1 cellular context compared by ENCODE assay signal in genomic region chr14:23056257-23056955, GRCh38.
TF ChIP-seq lines count a peak whose summit lies in the region.

No MANE protein-coding gene starts in this region.

TF ChIP-seq in HepG2, 621 proteins besides CTCF, POLR2A, EP300 and RAD21 (continued from another document and continues in another):
- TF ChIP-seq, protein P1, sequence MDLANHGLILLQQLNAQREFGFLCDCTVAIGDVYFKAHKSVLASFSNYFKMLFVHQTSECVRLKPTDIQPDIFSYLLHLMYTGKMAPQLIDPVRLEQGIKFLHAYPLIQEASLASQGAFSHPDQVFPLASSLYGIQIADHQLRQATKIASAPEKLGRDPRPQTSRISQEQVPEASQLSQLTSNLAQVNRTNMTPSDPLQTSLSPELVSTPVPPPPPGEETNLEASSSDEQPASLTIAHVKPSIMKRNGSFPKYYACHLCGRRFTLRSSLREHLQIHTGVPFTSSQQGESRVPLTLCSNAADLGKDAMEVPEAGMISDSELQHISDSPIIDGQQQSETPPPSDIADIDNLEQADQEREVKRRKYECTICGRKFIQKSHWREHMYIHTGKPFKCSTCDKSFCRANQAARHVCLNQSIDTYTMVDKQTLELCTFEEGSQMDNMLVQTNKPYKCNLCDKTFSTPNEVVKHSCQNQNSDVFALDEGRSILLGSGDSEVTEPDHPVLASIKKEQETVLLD (CRISPR knock-in tag; IDR thresholded peaks at IDR 0.05; ENCODE audit: low read depth) = no peak
- no peak for TF ChIP-seq POLR2AphosphoS5 (IDR thresholded peaks at IDR 0.05; ENCODE audit: low read depth, low read length)
- TF ChIP-seq, protein P2, sequence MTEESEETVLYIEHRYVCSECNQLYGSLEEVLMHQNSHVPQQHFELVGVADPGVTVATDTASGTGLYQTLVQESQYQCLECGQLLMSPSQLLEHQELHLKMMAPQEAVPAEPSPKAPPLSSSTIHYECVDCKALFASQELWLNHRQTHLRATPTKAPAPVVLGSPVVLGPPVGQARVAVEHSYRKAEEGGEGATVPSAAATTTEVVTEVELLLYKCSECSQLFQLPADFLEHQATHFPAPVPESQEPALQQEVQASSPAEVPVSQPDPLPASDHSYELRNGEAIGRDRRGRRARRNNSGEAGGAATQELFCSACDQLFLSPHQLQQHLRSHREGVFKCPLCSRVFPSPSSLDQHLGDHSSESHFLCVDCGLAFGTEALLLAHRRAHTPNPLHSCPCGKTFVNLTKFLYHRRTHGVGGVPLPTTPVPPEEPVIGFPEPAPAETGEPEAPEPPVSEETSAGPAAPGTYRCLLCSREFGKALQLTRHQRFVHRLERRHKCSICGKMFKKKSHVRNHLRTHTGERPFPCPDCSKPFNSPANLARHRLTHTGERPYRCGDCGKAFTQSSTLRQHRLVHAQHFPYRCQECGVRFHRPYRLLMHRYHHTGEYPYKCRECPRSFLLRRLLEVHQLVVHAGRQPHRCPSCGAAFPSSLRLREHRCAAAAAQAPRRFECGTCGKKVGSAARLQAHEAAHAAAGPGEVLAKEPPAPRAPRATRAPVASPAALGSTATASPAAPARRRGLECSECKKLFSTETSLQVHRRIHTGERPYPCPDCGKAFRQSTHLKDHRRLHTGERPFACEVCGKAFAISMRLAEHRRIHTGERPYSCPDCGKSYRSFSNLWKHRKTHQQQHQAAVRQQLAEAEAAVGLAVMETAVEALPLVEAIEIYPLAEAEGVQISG (CRISPR knock-in tag; IDR thresholded peaks at IDR 0.05) = peak; percentile 66; the same call in 1 of the 2 replicates
- no peak for TF ChIP-seq ZNF530 (CRISPR knock-in tag; IDR thresholded peaks at IDR 0.05; ENCODE audit: low read depth)
- no peak for TF ChIP-seq CHD2 (IDR thresholded peaks at IDR 0.05; ENCODE audit: low read depth, low read length)
- no peak for TF ChIP-seq DR1 (CRISPR knock-in tag; IDR thresholded peaks at IDR 0.05)
- peak; percentile 54; the same call in 1 of the 2 replicates for TF ChIP-seq ZKSCAN8 (CRISPR knock-in tag; IDR thresholded peaks at IDR 0.05; ENCODE audit: borderline replicate concordance)
- TF ChIP-seq BATF2 (CRISPR knock-in tag; IDR thresholded peaks at IDR 0.05) = no peak
- no peak for TF ChIP-seq HMGA1 (CRISPR knock-in tag; conservative IDR thresholded peaks at IDR 0.05)
- TF ChIP-seq, protein P3, sequence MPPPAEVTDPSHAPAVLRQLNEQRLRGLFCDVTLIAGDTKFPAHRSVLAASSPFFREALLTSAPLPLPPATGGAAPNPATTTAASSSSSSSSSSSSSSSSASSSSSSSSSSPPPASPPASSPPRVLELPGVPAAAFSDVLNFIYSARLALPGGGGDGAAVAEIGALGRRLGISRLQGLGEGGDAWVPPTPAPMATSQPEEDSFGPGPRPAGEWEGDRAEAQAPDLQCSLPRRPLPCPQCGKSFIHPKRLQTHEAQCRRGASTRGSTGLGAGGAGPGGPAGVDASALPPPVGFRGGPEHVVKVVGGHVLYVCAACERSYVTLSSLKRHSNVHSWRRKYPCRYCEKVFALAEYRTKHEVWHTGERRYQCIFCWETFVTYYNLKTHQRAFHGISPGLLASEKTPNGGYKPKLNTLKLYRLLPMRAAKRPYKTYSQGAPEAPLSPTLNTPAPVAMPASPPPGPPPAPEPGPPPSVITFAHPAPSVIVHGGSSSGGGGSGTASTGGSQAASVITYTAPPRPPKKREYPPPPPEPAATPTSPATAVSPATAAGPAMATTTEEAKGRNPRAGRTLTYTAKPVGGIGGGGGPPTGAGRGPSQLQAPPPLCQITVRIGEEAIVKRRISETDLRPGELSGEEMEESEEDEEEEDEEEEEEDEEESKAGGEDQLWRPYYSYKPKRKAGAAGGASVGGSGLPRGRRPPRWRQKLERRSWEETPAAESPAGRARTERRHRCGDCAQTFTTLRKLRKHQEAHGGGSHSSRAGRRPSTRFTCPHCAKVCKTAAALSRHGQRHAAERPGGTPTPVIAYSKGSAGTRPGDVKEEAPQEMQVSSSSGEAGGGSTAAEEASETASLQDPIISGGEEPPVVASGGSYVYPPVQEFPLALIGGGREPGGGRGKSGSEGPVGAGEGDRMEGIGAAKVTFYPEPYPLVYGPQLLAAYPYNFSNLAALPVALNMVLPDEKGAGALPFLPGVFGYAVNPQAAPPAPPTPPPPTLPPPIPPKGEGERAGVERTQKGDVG (CRISPR knock-in tag; IDR thresholded peaks at IDR 0.05; ENCODE audit: borderline replicate concordance) = no peak
- no peak for TF ChIP-seq JUN (CRISPR knock-in tag; IDR thresholded peaks at IDR 0.05)
- TF ChIP-seq DNMT3B (CRISPR knock-in tag; conservative IDR thresholded peaks at IDR 0.05) = no peak; the same call in 1 of the 2 replicates
- no peak for TF ChIP-seq SUZ12 (IDR thresholded peaks at IDR 0.05; ENCODE audit: low read depth, low read length)
- TF ChIP-seq KLF11 (CRISPR knock-in tag; IDR thresholded peaks at IDR 0.05) = 0 out of 2 replicates have a peak, but pooled peaks have one; percentile 57
- no peak for TF ChIP-seq ZNF446 (CRISPR knock-in tag; IDR thresholded peaks at IDR 0.05)
- TF ChIP-seq ZBTB43 (CRISPR knock-in tag; conservative IDR thresholded peaks at IDR 0.05) = no peak
- peak; percentile 52 for TF ChIP-seq TEAD3 (CRISPR knock-in tag; optimal IDR thresholded peaks at IDR 0.05; ENCODE audit: borderline replicate concordance)
- no peak for TF ChIP-seq NFRKB (IDR thresholded peaks at IDR 0.05)
- TF ChIP-seq ZNF724P (CRISPR knock-in tag; IDR thresholded peaks at IDR 0.05; ENCODE audit: borderline replicate concordance) = no peak
- TF ChIP-seq, protein P4, sequence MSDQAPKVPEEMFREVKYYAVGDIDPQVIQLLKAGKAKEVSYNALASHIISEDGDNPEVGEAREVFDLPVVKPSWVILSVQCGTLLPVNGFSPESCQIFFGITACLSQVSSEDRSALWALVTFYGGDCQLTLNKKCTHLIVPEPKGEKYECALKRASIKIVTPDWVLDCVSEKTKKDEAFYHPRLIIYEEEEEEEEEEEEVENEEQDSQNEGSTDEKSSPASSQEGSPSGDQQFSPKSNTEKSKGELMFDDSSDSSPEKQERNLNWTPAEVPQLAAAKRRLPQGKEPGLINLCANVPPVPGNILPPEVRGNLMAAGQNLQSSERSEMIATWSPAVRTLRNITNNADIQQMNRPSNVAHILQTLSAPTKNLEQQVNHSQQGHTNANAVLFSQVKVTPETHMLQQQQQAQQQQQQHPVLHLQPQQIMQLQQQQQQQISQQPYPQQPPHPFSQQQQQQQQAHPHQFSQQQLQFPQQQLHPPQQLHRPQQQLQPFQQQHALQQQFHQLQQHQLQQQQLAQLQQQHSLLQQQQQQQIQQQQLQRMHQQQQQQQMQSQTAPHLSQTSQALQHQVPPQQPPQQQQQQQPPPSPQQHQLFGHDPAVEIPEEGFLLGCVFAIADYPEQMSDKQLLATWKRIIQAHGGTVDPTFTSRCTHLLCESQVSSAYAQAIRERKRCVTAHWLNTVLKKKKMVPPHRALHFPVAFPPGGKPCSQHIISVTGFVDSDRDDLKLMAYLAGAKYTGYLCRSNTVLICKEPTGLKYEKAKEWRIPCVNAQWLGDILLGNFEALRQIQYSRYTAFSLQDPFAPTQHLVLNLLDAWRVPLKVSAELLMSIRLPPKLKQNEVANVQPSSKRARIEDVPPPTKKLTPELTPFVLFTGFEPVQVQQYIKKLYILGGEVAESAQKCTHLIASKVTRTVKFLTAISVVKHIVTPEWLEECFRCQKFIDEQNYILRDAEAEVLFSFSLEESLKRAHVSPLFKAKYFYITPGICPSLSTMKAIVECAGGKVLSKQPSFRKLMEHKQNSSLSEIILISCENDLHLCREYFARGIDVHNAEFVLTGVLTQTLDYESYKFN (CRISPR knock-in tag; conservative IDR thresholded peaks at IDR 0.05) = no peak; the same call in 1 of the 2 replicates
- no peak for TF ChIP-seq NFE2 (CRISPR knock-in tag; IDR thresholded peaks at IDR 0.05)
- TF ChIP-seq, protein P5, sequence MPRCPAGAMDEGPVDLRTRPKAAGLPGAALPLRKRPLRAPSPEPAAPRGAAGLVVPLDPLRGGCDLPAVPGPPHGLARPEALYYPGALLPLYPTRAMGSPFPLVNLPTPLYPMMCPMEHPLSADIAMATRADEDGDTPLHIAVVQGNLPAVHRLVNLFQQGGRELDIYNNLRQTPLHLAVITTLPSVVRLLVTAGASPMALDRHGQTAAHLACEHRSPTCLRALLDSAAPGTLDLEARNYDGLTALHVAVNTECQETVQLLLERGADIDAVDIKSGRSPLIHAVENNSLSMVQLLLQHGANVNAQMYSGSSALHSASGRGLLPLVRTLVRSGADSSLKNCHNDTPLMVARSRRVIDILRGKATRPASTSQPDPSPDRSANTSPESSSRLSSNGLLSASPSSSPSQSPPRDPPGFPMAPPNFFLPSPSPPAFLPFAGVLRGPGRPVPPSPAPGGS (CRISPR knock-in tag; IDR thresholded peaks at IDR 0.05) = no peak
- no peak for TF ChIP-seq SOX13 (IDR thresholded peaks at IDR 0.05)
- TF ChIP-seq SOX13 (CRISPR knock-in tag; conservative IDR thresholded peaks at IDR 0.05 in 1 of 2, IDR thresholded peaks at IDR 0.05 in 1 of 2) = 0 out of 4 replicates have a peak, but pooled peaks have one; percentile 5 to 43
- no peak for TF ChIP-seq FUBP1 (CRISPR knock-in tag; IDR thresholded peaks at IDR 0.05; ENCODE audit: borderline replicate concordance)
- no peak for TF ChIP-seq ZNF256 (CRISPR knock-in tag; conservative IDR thresholded peaks at IDR 0.05)
- peak; percentile 80 for TF ChIP-seq UBTF (CRISPR knock-in tag; IDR thresholded peaks at IDR 0.05)
- no peak for TF ChIP-seq SRSF9 (IDR thresholded peaks at IDR 0.05; ENCODE audit: borderline replicate concordance, insufficient read depth, low read depth, low read length, poor library complexity, severe bottlenecking)
- TF ChIP-seq HDAC2 (CRISPR knock-in tag; IDR thresholded peaks at IDR 0.05) = peak; percentile 82
- TF ChIP-seq RBFOX2 (IDR thresholded peaks at IDR 0.05; ENCODE audit: low read depth, low read length) = no peak
- no peak for TF ChIP-seq ZNF101 (CRISPR knock-in tag; IDR thresholded peaks at IDR 0.05; ENCODE audit: borderline replicate concordance, low read depth)
- no peak for TF ChIP-seq ATF1 (CRISPR knock-in tag; IDR thresholded peaks at IDR 0.05)
